ENCODE assay signal across 8 cellular contexts in genomic region chr14:74362361-74362915, GRCh38. TPM values are rescaled to one million over a fixed set of nuclear protein-coding genes. Genes with fewer than 3 reads are reported as not detected.
DNase-seq lines count a peak whose midpoint lies in the region; ATAC-seq, FAIRE-seq and TF ChIP-seq lines count a peak whose summit lies in the region.

No MANE protein-coding gene starts in this region.

- FAIRE-seq in pancreas (lab: Jason Lieb, UNC) = no peak

- H3K36me3 ChIP-seq in MG63 (no peaks in the 10 kb centered on the region), pancreas (no peaks in the 10 kb centered on the region)

- peaks cover 15% of the 10 kb centered on the region for H3K27me3 Mint-ChIP-seq in type B pancreatic cell

- H3K9me3 ChIP-seq in MG63 = no peaks in the 10 kb centered on the region
- H3K9me3 ChIP-seq in pancreas = no peaks in the 10 kb centered on the region

- no peak overlapping the region for H3K4me3 Mint-ChIP-seq in type B pancreatic cell

- intact Hi-C loops in pancreas (cut with DNase I) = loop anchor here in 2 of 3 donors (10.0 kb wide), 2 partner anchors 112 to 122 kb away; no protein-coding TSS in a partner anchor

- no peak overlapping the region for H3K27ac Mint-ChIP-seq in type B pancreatic cell

- H3K4me3 ChIP-seq in MG63 = no peak overlapping the region
- H3K4me3 ChIP-seq in pancreas = no peak overlapping the region

- no peak overlapping the region for H3K27ac ChIP-seq in pancreas

- peaks cover 8 to 12% (median 10%) of the 10 kb centered on the region in 3 donors for H3K4me1 ChIP-seq in pancreas

- WGBS in pancreas, 2 donors = 17% methylated on average over 12 of the region's 12 CpGs

- H3K36me3 Mint-ChIP-seq in type B pancreatic cell = no peaks in the 10 kb centered on the region

- DNase-seq in Daoy (ENCODE audit: low read depth) (peak; percentile 81), MG63 (peak; percentile 59), SHP77 treated with DMSO at 0.1 percent for 48 hours (lab: John Stamatoyannopoulos, UW) (peak; percentile 21), glomerular visceral epithelial cell (ENCODE audit: extremely low spot score) (peak; percentile 74), pancreas (peak; percentile 71 to 89 (median 82)), type B pancreatic cell (ENCODE audit: extremely low spot score, unreplicated experiment) (peak; percentile 83)
- DNase-seq in activated naive CD4-positive, alpha-beta T cell treated with Interleukin-2 at 50 U/mL for 16 hours = peak; percentile 67

- H3K27me3 ChIP-seq in MG63 (no peaks in the 10 kb centered on the region), pancreas (no peaks in the 10 kb centered on the region)

- TF ChIP-seq CTCF in pancreas (IDR thresholded peaks at IDR 0.05) (peak; percentile 79 to 90 (median 84)), type B pancreatic cell (conservative IDR thresholded peaks at IDR 0.05) (peak; percentile 95)

- H3K9me3 Mint-ChIP-seq in type B pancreatic cell = no peaks in the 10 kb centered on the region

- ATAC-seq in pancreas = peak; percentile 80 to 94 (median 88)
- ATAC-seq in GM19395 (IDR thresholded peaks at IDR 0.05; ENCODE audit: unreplicated experiment) = no peak

- H3K4me1 Mint-ChIP-seq in type B pancreatic cell (ENCODE audit: unreplicated experiment) = no peaks in the 10 kb centered on the region

RNA-seq across cellular contexts. Expression of gene VRTN, which starts 14.2 kb away (rescaled TPM):
- total RNA-seq in Daoy (2014; rRNA removed; shearing (Covaris generic)) = not detected in 2 replicates
- not detected in 2 replicates for total RNA-seq in MG63 (2014; rRNA removed; shearing (Covaris generic); ENCODE audit: low replicate concordance)
- total RNA-seq in pancreas (under 1 TPM in 2 of 6 donors, not detected in 4; 0.12 to 0.16 TPM), type B pancreatic cell (ENCODE audit: low replicate concordance) (not detected in 2 replicates)
- polyA plus RNA-seq in pancreas = under 1 TPM in 1 of 2 donors, not detected in 1; 0.05 TPM

RNA-seq across cellular contexts. Expression of gene ABCD4, which starts 59.7 kb away (rescaled TPM):
- total RNA-seq in Daoy (2014; rRNA removed; shearing (Covaris generic)) = 22.5 and 23.0 TPM in 2 replicates
- 12.5 and 27.3 TPM in 2 replicates for total RNA-seq in MG63 (2014; rRNA removed; shearing (Covaris generic); ENCODE audit: low replicate concordance)
- 10 to 100 TPM; 15.5 to 36.9 (median 18.3) TPM for total RNA-seq in pancreas
- 10 to 100 TPM; 54.7 to 68.1 TPM for polyA plus RNA-seq in pancreas
- 60.5 and 92.6 TPM in 2 replicates for total RNA-seq in type B pancreatic cell (ENCODE audit: low replicate concordance)

Comparison
In these comparisons a context has a peak if more than half of its experiments do, and no peak if none do; other contexts are left out.
1. DNase-seq: peak in every context shown above with its lines; median percentile 83 in type B pancreatic cell; 82 in pancreas; 81 in Daoy; 74 in glomerular visceral epithelial cell; 67 in activated naive CD4-positive, alpha-beta T cell treated with Interleukin-2 at 50 U/mL for 16 hours; 59 in MG63; 21 in SHP77 treated with DMSO at 0.1 percent for 48 hours.